ENCODE assay signal across 11 cellular contexts in genomic region chr5:34490501-34491250, GRCh38.
A peak's percentile ranks its signal among the peaks of the same experiment; 100 is the strongest.
DNase-seq lines count a peak whose midpoint lies in the region; ATAC-seq and TF ChIP-seq lines count a peak whose summit lies in the region.
"Had no signal": no experiment of that assay in that cellular context is flagged by ENCODE, and none has a peak within 500 bp of the region (broad histone marks: within the 10 kb centered on the region; RNA-seq: fewer than 3 reads in every experiment).

No MANE protein-coding gene starts in this region.

- H3K36me3 Mint-ChIP-seq in neural crest cell (ENCODE audit: low read depth), result no peaks in the 10 kb centered on the region
- no peaks in the 10 kb centered on the region for H3K36me3 Mint-ChIP-seq in activated CD4-positive, alpha-beta T cell treated with anti-CD3 and anti-CD28 coated beads, Interleukin-2, amount 10 ng/mL, durations not matched to agents 24 days and 14 days (ENCODE audit: low read depth)
- H3K36me3 Mint-ChIP-seq: activated naive CD4-positive, alpha-beta T cell treated with anti-CD3 and anti-CD28 coated beads, Interleukin-2, amount 50 U/mL, for 24 hours had no signal

- peaks cover 6% of the 10 kb centered on the region for H3K9me3 ChIP-seq in adipocyte (ENCODE audit: control insufficient read depth, low read length)

- no peak for TF ChIP-seq CTCF in neural crest cell (conservative IDR thresholded peaks at IDR 0.05)

- H3K36me3 ChIP-seq in adipocyte (ENCODE audit: control insufficient read depth, insufficient read depth, low read length, severe bottlenecking), result no peaks in the 10 kb centered on the region

- H3K27me3 ChIP-seq in adipocyte (replicated peaks; ENCODE audit: control insufficient read depth, insufficient read depth, low read length), result no peaks in the 10 kb centered on the region

- peak overlapping the region; percentile 2 for H3K27ac Mint-ChIP-seq in neural crest cell (ENCODE audit: unreplicated experiment)
- H3K27ac Mint-ChIP-seq in activated CD4-positive, alpha-beta T cell treated with anti-CD3 and anti-CD28 coated beads, Interleukin-2, amount 10 ng/mL, durations not matched to agents 24 days and 14 days, result no peak overlapping the region
- H3K27ac Mint-ChIP-seq: activated B cell treated with CpG ODN at 0.5 μM for 24 hours; activated naive CD4-positive, alpha-beta T cell treated with anti-CD3 and anti-CD28 coated beads, Interleukin-2, amount 50 U/mL, for 24 hours had no signal

- peaks cover 24% of the 10 kb centered on the region for H3K4me1 Mint-ChIP-seq in neural crest cell
- H3K4me1 Mint-ChIP-seq in activated CD4-positive, alpha-beta T cell treated with anti-CD3 and anti-CD28 coated beads, Interleukin-2, amount 10 ng/mL, durations not matched to agents 24 days and 14 days, result peaks cover 2% of the 10 kb centered on the region

- ATAC-seq in HG03342 (IDR thresholded peaks at IDR 0.05; ENCODE audit: unreplicated experiment), result no peak

- no peaks in the 10 kb centered on the region for H3K27me3 Mint-ChIP-seq in neural crest cell (ENCODE audit: low read depth)
- peaks cover 13% of the 10 kb centered on the region for H3K27me3 Mint-ChIP-seq in activated CD4-positive, alpha-beta T cell treated with anti-CD3 and anti-CD28 coated beads, Interleukin-2, amount 10 ng/mL, durations not matched to agents 24 days and 14 days

- peak overlapping the region; percentile 19 for H3K4me3 Mint-ChIP-seq in neural crest cell
- H3K4me3 Mint-ChIP-seq in activated CD4-positive, alpha-beta T cell treated with anti-CD3 and anti-CD28 coated beads, Interleukin-2, amount 10 ng/mL, durations not matched to agents 24 days and 14 days, result no peak overlapping the region
- H3K4me3 Mint-ChIP-seq: activated B cell treated with CpG ODN at 0.5 μM for 24 hours; activated naive CD4-positive, alpha-beta T cell treated with anti-CD3 and anti-CD28 coated beads, Interleukin-2, amount 50 U/mL, for 24 hours had no signal

- no peaks in the 10 kb centered on the region for H3K9me3 Mint-ChIP-seq in neural crest cell
- no peaks in the 10 kb centered on the region for H3K9me3 Mint-ChIP-seq in activated CD4-positive, alpha-beta T cell treated with anti-CD3 and anti-CD28 coated beads, Interleukin-2, amount 10 ng/mL, durations not matched to agents 24 days and 14 days
- H3K9me3 Mint-ChIP-seq: activated B cell treated with CpG ODN at 0.5 μM for 24 hours; activated naive CD4-positive, alpha-beta T cell treated with anti-CD3 and anti-CD28 coated beads, Interleukin-2, amount 50 U/mL, for 24 hours had no signal

- DNase-seq in DMS79 (lab: John Stamatoyannopoulos, UW), result peak; percentile 78
- DNase-seq in NCI-H1436 (lab: John Stamatoyannopoulos, UW), result peak; percentile 94
- peak; percentile 62 for DNase-seq in adipocyte (ENCODE audit: low read depth)
- no peak for DNase-seq in neural crest cell (ENCODE audit: low read depth, low spot score)
- no peak for DNase-seq in SW480 (ENCODE audit: low spot score)
- no peak for DNase-seq in NK-92 (lab: John Stamatoyannopoulos, UW; ENCODE audit: unreplicated experiment)
- no peak for DNase-seq in activated CD4-positive, alpha-beta T cell treated with anti-CD3 and anti-CD28 coated beads, Interleukin-2, amount 10 ng/mL, durations not matched to agents 24 days and 14 days
- DNase-seq: activated B cell treated with CpG ODN at 0.5 μM for 24 hours; effector CD4-positive, alpha-beta T cell had no signal

- H3K9ac ChIP-seq in adipocyte (ENCODE audit: low read length), result no peak overlapping the region

- intact Hi-C loops in activated CD4-positive, alpha-beta T cell treated with anti-CD3 and anti-CD28 coated beads, Interleukin-2, amount 10 ng/mL, durations not matched to agents 24 days and 14 days (cut with micrococcal nuclease), result no loop called here

- H3K4me1 ChIP-seq in adipocyte (ENCODE audit: control insufficient read depth, insufficient read depth, low read length), result peaks cover 31% of the 10 kb centered on the region

- H3K4me3 ChIP-seq in adipocyte (ENCODE audit: low read length), result no peak overlapping the region

Comparison
In these comparisons a context has a peak if more than half of its experiments do, and no peak if none do; other contexts are left out.
1. DNase-seq: peak in DMS79 (single experiment), NCI-H1436 (single experiment) and adipocyte (single experiment); none in neural crest cell (single experiment), SW480 (single experiment), NK-92 (single experiment) and activated CD4-positive, alpha-beta T cell treated with anti-CD3 and anti-CD28 coated beads, Interleukin-2, amount 10 ng/mL, durations not matched to agents 24 days and 14 days (single experiment).